Comparison of ENCODE assay signal across 17 cellular contexts in the genomic region with DNA sequence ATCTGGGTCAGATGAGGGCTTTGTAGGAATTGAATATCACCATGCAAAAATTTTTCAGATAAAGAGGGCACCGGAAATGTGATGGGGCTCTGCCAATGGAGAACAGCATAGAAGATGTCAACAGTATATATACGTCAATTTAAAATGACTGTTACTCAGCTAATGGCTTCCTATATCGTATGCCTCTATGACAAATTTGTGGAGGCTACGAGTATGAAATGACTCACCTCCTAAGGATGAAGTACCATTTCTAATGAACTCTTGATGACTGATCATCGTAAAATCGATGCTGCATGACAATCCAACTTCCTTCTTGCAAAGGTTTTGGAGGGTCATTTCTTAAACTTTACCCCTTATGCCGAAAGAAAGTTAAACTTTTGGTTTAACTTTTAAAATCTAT.
"Had no signal": no experiment of that assay in that cellular context is flagged by ENCODE, and none has a peak within 500 bp of the region (broad histone marks: within the 10 kb centered on the region; RNA-seq: fewer than 3 reads in every experiment).

No MANE protein-coding gene starts in this region.

- FAIRE-seq: bronchial epithelial cell had no signal

- H3K27ac ChIP-seq: esophagus squamous epithelium, foreskin keratinocyte, heart right ventricle, psoas muscle, testis, upper lobe of right lung had no signal

- H3K4me1 ChIP-seq: foreskin keratinocyte, heart right ventricle, psoas muscle, testis, upper lobe of right lung had no signal

- H3K27me3 ChIP-seq: esophagus squamous epithelium, foreskin keratinocyte, heart right ventricle, testis, upper lobe of right lung had no signal

- H3K4me3 Mint-ChIP-seq: activated CD8-positive, alpha-beta T cell treated with anti-CD3 and anti-CD28 coated beads, Interleukin-2, amount 10 ng/mL, durations not matched to agents 7 days and 5 days; activated naive CD8-positive, alpha-beta T cell treated with anti-CD3 and anti-CD28 coated beads, Interleukin-2, amount 10 ng/mL, durations not matched to agents 7 days and 5 days; nephron progenitor cell had no signal

- H3K9me3 ChIP-seq: esophagus squamous epithelium, psoas muscle, testis, upper lobe of right lung had no signal

- H3K27ac Mint-ChIP-seq: activated CD8-positive, alpha-beta T cell treated with anti-CD3 and anti-CD28 coated beads, Interleukin-2, amount 10 ng/mL, durations not matched to agents 7 days and 5 days; activated naive CD8-positive, alpha-beta T cell treated with anti-CD3 and anti-CD28 coated beads, Interleukin-2, amount 10 ng/mL, durations not matched to agents 7 days and 5 days; nephron progenitor cell had no signal

- H3K36me3 ChIP-seq: esophagus squamous epithelium, heart right ventricle, upper lobe of right lung had no signal

- H3K27me3 Mint-ChIP-seq: activated naive CD8-positive, alpha-beta T cell treated with anti-CD3 and anti-CD28 coated beads, Interleukin-2, amount 10 ng/mL, durations not matched to agents 7 days and 5 days had no signal

- H3K4me3 ChIP-seq: esophagus squamous epithelium, heart right ventricle, psoas muscle, testis, upper lobe of right lung had no signal

- ATAC-seq: activated CD8-positive, alpha-beta T cell treated with anti-CD3 and anti-CD28 coated beads, Interleukin-2, amount 10 ng/mL, durations not matched to agents 7 days and 5 days; foreskin keratinocyte; heart right ventricle; psoas muscle; sciatic nerve; stimulated activated naive CD8-positive, alpha-beta T cell treated with anti-CD3 and anti-CD28 coated beads, Interleukin-15, Interleukin-2, amounts not matched to agents 100 U/mL and 50 U/mL, for 24 hours; upper lobe of right lung had no signal

- H3K4me1 Mint-ChIP-seq: activated naive CD8-positive, alpha-beta T cell treated with anti-CD3 and anti-CD28 coated beads, Interleukin-2, amount 10 ng/mL, durations not matched to agents 7 days and 5 days had no signal

- DNase-seq: activated CD4-positive, alpha-beta T cell treated with anti-CD3 and anti-CD28 coated beads for 1 hour; activated CD8-positive, alpha-beta memory T cell treated with anti-CD3 and anti-CD28 coated beads, Interleukin-2, amount 50 U/mL, for 48 hours; activated CD8-positive, alpha-beta T cell treated with anti-CD3 and anti-CD28 coated beads, Interleukin-2, amount 10 ng/mL, durations not matched to agents 7 days and 5 days; activated naive CD8-positive, alpha-beta T cell treated with anti-CD3 and anti-CD28 coated beads, Interleukin-2, amount 10 ng/mL, durations not matched to agents 7 days and 5 days; aorta; esophagus squamous epithelium; foreskin keratinocyte; heart right ventricle; islet precursor cell; nephron progenitor cell; psoas muscle; stimulated activated CD4-positive, alpha-beta T cell treated with anti-CD3 and anti-CD28 coated beads, Interleukin-2, amount 100 ng/mL, for 48 hours; stimulated activated naive CD8-positive, alpha-beta T cell treated with anti-CD3 and anti-CD28 coated beads, Interleukin-15, Interleukin-2, amounts not matched to agents 100 U/mL and 50 U/mL, for 24 hours; testis; upper lobe of right lung had no signal

- H3K36me3 Mint-ChIP-seq: activated naive CD8-positive, alpha-beta T cell treated with anti-CD3 and anti-CD28 coated beads, Interleukin-2, amount 10 ng/mL, durations not matched to agents 7 days and 5 days had no signal
